Comparison of ENCODE assay signal across 1 cellular context in the genomic region with DNA sequence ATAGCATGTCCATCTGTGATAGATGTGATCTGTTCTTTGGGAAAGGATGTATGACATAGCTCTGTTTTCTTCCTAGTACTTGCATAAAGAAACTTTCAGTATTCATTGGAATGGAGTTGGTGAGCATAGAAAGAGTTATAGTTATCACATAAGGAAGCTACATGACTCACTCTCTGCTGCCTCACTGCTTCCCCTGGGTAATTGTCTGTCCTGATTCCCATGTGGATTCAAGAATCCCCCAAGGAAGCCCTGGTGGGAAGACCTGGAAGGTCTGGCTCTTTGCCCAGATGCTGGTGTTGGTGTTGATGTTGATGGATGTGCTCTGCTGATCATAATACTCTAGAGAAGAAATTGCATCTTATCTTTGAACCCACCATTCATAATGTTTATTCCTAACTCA.
TF ChIP-seq lines count a peak whose summit lies in the region.

No MANE protein-coding gene starts in this region.

TF ChIP-seq in HEK293, 187 proteins besides CTCF, POLR2A, EP300 and RAD21 (continued from another document):
- TF ChIP-seq, protein P1, sequence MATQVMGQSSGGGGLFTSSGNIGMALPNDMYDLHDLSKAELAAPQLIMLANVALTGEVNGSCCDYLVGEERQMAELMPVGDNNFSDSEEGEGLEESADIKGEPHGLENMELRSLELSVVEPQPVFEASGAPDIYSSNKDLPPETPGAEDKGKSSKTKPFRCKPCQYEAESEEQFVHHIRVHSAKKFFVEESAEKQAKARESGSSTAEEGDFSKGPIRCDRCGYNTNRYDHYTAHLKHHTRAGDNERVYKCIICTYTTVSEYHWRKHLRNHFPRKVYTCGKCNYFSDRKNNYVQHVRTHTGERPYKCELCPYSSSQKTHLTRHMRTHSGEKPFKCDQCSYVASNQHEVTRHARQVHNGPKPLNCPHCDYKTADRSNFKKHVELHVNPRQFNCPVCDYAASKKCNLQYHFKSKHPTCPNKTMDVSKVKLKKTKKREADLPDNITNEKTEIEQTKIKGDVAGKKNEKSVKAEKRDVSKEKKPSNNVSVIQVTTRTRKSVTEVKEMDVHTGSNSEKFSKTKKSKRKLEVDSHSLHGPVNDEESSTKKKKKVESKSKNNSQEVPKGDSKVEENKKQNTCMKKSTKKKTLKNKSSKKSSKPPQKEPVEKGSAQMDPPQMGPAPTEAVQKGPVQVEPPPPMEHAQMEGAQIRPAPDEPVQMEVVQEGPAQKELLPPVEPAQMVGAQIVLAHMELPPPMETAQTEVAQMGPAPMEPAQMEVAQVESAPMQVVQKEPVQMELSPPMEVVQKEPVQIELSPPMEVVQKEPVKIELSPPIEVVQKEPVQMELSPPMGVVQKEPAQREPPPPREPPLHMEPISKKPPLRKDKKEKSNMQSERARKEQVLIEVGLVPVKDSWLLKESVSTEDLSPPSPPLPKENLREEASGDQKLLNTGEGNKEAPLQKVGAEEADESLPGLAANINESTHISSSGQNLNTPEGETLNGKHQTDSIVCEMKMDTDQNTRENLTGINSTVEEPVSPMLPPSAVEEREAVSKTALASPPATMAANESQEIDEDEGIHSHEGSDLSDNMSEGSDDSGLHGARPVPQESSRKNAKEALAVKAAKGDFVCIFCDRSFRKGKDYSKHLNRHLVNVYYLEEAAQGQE (tag by site-specific recombination; IDR thresholded peaks at IDR 0.05) = no peak
- TF ChIP-seq ZNF704 (tag by site-specific recombination; IDR thresholded peaks at IDR 0.05) (no peak), ZSCAN16 (tag by site-specific recombination; IDR thresholded peaks at IDR 0.05) (no peak), ZFP69B (tag by site-specific recombination; IDR thresholded peaks at IDR 0.05) (no peak), ZNF560 (tag by site-specific recombination; IDR thresholded peaks at IDR 0.05; ENCODE audit: borderline replicate concordance) (no peak), ZNF843 (tag by site-specific recombination; IDR thresholded peaks at IDR 0.05) (0 out of 2 replicates have a peak, but pooled peaks have one; percentile 30), GLIS1 (tag by site-specific recombination; IDR thresholded peaks at IDR 0.05) (peak; percentile 54), OSR2 (tag by site-specific recombination; IDR thresholded peaks at IDR 0.05) (peak; percentile 90), MZF1 (tag by site-specific recombination; IDR thresholded peaks at IDR 0.05; ENCODE audit: borderline replicate concordance) (peak; percentile 96), ZNF561 (tag by site-specific recombination; IDR thresholded peaks at IDR 0.05; ENCODE audit: borderline replicate concordance) (no peak), OVOL3 (tag by site-specific recombination; IDR thresholded peaks at IDR 0.05) (no peak)
- TF ChIP-seq, protein P2, sequence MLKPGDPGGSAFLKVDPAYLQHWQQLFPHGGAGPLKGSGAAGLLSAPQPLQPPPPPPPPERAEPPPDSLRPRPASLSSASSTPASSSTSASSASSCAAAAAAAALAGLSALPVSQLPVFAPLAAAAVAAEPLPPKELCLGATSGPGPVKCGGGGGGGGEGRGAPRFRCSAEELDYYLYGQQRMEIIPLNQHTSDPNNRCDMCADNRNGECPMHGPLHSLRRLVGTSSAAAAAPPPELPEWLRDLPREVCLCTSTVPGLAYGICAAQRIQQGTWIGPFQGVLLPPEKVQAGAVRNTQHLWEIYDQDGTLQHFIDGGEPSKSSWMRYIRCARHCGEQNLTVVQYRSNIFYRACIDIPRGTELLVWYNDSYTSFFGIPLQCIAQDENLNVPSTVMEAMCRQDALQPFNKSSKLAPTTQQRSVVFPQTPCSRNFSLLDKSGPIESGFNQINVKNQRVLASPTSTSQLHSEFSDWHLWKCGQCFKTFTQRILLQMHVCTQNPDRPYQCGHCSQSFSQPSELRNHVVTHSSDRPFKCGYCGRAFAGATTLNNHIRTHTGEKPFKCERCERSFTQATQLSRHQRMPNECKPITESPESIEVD (tag by site-specific recombination; IDR thresholded peaks at IDR 0.05) = 0 out of 2 replicates have a peak, but pooled peaks have one; percentile 46
